ENCODE assay signal across 8 cellular contexts in genomic region chr17:30720971-30721370, GRCh38.
DNase-seq lines count a peak whose midpoint lies in the region; ATAC-seq, FAIRE-seq and TF ChIP-seq lines count a peak whose summit lies in the region.
"Not testable (repeated sequence)": the region's sequence is repeated elsewhere in the genome, so short reads cannot be mapped to it uniquely, and the experiment has no call there.

No MANE protein-coding gene starts in this region.

- H3K36me3 ChIP-seq in WERI-Rb-1, left ventricle myocardium inferior, pancreas, stomach: not testable (repeated sequence)

- not testable (repeated sequence) for H3K27me3 Mint-ChIP-seq in CD14-positive monocyte (ENCODE audit: low read depth in 3 of 3); dendritic cell treated with granulocyte-macrophage colony-stimulating factor and Interleukin-4, amounts not matched to agents 40 ng/mL and 50 ng/mL, for 4 days

- H3K27ac ChIP-seq in WERI-Rb-1; left ventricle myocardium inferior (replicated peaks); pancreas; stomach: not testable (repeated sequence)

- H3K4me1 Mint-ChIP-seq in CD14-positive monocyte: peaks cover 23% of the 10 kb centered on the region
- peaks cover 86% of the 10 kb centered on the region for H3K4me1 Mint-ChIP-seq in dendritic cell treated with granulocyte-macrophage colony-stimulating factor and Interleukin-4, amounts not matched to agents 40 ng/mL and 50 ng/mL, for 4 days (ENCODE audit: low read depth)

- not testable (repeated sequence) for FAIRE-seq in pancreas (lab: Jason Lieb, UNC)

- DNase-seq in CD14-positive monocyte (ENCODE audit: low spot score) (peak; percentile 21), WERI-Rb-1 (peak; percentile 0), left ventricle myocardium inferior (peak; percentile 5), lower leg skin (ENCODE audit: low spot score in 2 of 2) (peak; percentile 2 to 52), pancreas (peak in 4 of 6 donors; percentile 2 to 17 (median 6)), stomach (peak; percentile 9)
- peak; percentile 1 to 7 for DNase-seq in activated T-cell treated with anti-CD3 and anti-CD28 coated beads, Interleukin-2, amount 50 U/mL, for 48 hours

- not testable (repeated sequence) for TF ChIP-seq POLR2A in lower leg skin (IDR thresholded peaks at IDR 0.05); stomach (IDR thresholded peaks at IDR 0.05)

- not testable (repeated sequence) for H3K4me1 ChIP-seq in left ventricle myocardium inferior, pancreas, stomach

- not testable (repeated sequence) for H3K27ac Mint-ChIP-seq in CD14-positive monocyte
- H3K27ac Mint-ChIP-seq in dendritic cell treated with granulocyte-macrophage colony-stimulating factor and Interleukin-4, amounts not matched to agents 40 ng/mL and 50 ng/mL, for 4 days: peak overlapping the region; percentile 46

- ATAC-seq in pancreas: not testable (repeated sequence)

- 83 to 90% methylated on average over 5 of the region's 5 CpGs for WGBS in lower leg skin, 2 donors
- 76 to 86% methylated on average over 5 of the region's 5 CpGs for WGBS in pancreas, 2 donors
- 76 to 92% (median 87%) methylated on average over 5 of the region's 5 CpGs for WGBS in stomach, 5 donors

- H3K36me3 Mint-ChIP-seq in CD14-positive monocyte: not testable (repeated sequence)
- peaks cover 39% of the 10 kb centered on the region for H3K36me3 Mint-ChIP-seq in dendritic cell treated with granulocyte-macrophage colony-stimulating factor and Interleukin-4, amounts not matched to agents 40 ng/mL and 50 ng/mL, for 4 days (ENCODE audit: low read depth)

- not testable (repeated sequence) for H3K4me3 Mint-ChIP-seq in CD14-positive monocyte; dendritic cell treated with granulocyte-macrophage colony-stimulating factor and Interleukin-4, amounts not matched to agents 40 ng/mL and 50 ng/mL, for 4 days

- intact Hi-C loops in CD14-positive monocyte (cut with micrococcal nuclease); dendritic cell treated with granulocyte-macrophage colony-stimulating factor and Interleukin-4, amounts not matched to agents 40 ng/mL and 50 ng/mL, for 4 days (cut with micrococcal nuclease); left ventricle myocardium inferior (cut with micrococcal nuclease); lower leg skin (cut with DNase I; ENCODE audit: low total_unique reads); pancreas (cut with DNase I); stomach (cut with DNase I; ENCODE audit: low total_unique reads): not testable (repeated sequence)

- not testable (repeated sequence) for H3K9me3 Mint-ChIP-seq in CD14-positive monocyte; dendritic cell treated with granulocyte-macrophage colony-stimulating factor and Interleukin-4, amounts not matched to agents 40 ng/mL and 50 ng/mL, for 4 days

- not testable (repeated sequence) for H3K9me3 ChIP-seq in WERI-Rb-1 (ENCODE audit: severe bottlenecking); left ventricle myocardium inferior (replicated peaks); pancreas; stomach

- TF ChIP-seq CTCF in CD14-positive monocyte (IDR thresholded peaks at IDR 0.05); WERI-Rb-1 (IDR thresholded peaks at IDR 0.05; ENCODE audit: low read depth, low read length); left ventricle myocardium inferior (IDR thresholded peaks at IDR 0.05; ENCODE audit: borderline replicate concordance); lower leg skin (IDR thresholded peaks at IDR 0.05); pancreas (IDR thresholded peaks at IDR 0.05); stomach (IDR thresholded peaks at IDR 0.05): not testable (repeated sequence)

- H3K27me3 ChIP-seq in WERI-Rb-1 (ENCODE audit: insufficient read depth, low read depth, severe bottlenecking); left ventricle myocardium inferior (ENCODE audit: low read depth); pancreas; stomach: not testable (repeated sequence)

- TF ChIP-seq EP300 in stomach (IDR thresholded peaks at IDR 0.05): not testable (repeated sequence)

- not testable (repeated sequence) for H3K4me3 ChIP-seq in WERI-Rb-1 (ENCODE audit: low read depth, low read length); left ventricle myocardium inferior; lower leg skin (ENCODE audit: low read depth, poor library complexity, severe bottlenecking); pancreas; stomach
